25 cellular contexts compared by ENCODE assay signal in genomic region chr1:157181258-157181657, GRCh38. TPM values are rescaled to one million over a fixed set of nuclear protein-coding genes. Genes with fewer than 3 reads are reported as not detected.
A peak's percentile ranks its signal among the peaks of the same experiment; 100 is the strongest.
DNase-seq lines count a peak whose midpoint lies in the region; ATAC-seq and TF ChIP-seq lines count a peak whose summit lies in the region.
"Had no signal": no experiment of that assay in that cellular context is flagged by ENCODE, and none has a peak within 500 bp of the region (broad histone marks: within the 10 kb centered on the region; RNA-seq: fewer than 3 reads in every experiment).

No MANE protein-coding gene starts in this region.

- no peak overlapping the region for H3K9ac ChIP-seq in smooth muscle cell (ENCODE audit: low read depth)
- H3K9ac ChIP-seq: SK-N-SH had no signal

- intact Hi-C loops in natural killer cell (cut with micrococcal nuclease) = no loop called here

- no peak for ATAC-seq in natural killer cell treated with Interleukin-12 subunit alpha and Interleukin-12 subunit beta and Interleukin-15 and Interleukin-18, amount 100 ng/mL, for 72 hours
- ATAC-seq in natural killer cell = no peak
- peak; percentile 39 for ATAC-seq in GM21723 (IDR thresholded peaks at IDR 0.05; ENCODE audit: unreplicated experiment)
- ATAC-seq in activated naive CD8-positive, alpha-beta T cell treated with anti-CD3 and anti-CD28 coated beads, Interleukin-2, amount 50 U/mL, for 24 hours = no peak
- ATAC-seq: activated T-helper 17 cell treated with anti-CD3 and anti-CD28 coated beads, Interleukin-2, amount 50 U/mL, for 72 hours; sciatic nerve; upper lobe of right lung had no signal

- H3K4me3 ChIP-seq in smooth muscle cell = no peak overlapping the region
- H3K4me3 ChIP-seq: hepatocyte, left lung, upper lobe of right lung had no signal

- H3K4me2 ChIP-seq in smooth muscle cell = no peak overlapping the region
- H3K4me2 ChIP-seq: hepatocyte, SK-N-SH had no signal

- H3F3A ChIP-seq in smooth muscle cell (ENCODE audit: low read depth) = no peaks in the 10 kb centered on the region

- no peaks in the 10 kb centered on the region for H3K9me3 Mint-ChIP-seq in natural killer cell treated with Interleukin-12 subunit alpha and Interleukin-12 subunit beta and Interleukin-15 and Interleukin-18, amount 100 ng/mL, for 72 hours
- no peaks in the 10 kb centered on the region for H3K9me3 Mint-ChIP-seq in natural killer cell
- H3K9me3 Mint-ChIP-seq in activated naive CD8-positive, alpha-beta T cell treated with anti-CD3 and anti-CD28 coated beads, Interleukin-2, amount 50 U/mL, for 24 hours = no peaks in the 10 kb centered on the region
- H3K9me3 Mint-ChIP-seq: activated CD4-positive, alpha-beta T cell treated with anti-CD3 and anti-CD28 coated beads, Interleukin-2, amount 10 ng/mL, durations not matched to agents 7 days and 5 days; activated naive CD8-positive, alpha-beta T cell treated with anti-CD3 and anti-CD28 coated beads, Interleukin-2, amount 10 ng/mL, durations not matched to agents 7 days and 5 days; activated T-helper 17 cell treated with anti-CD3 and anti-CD28 coated beads, Interleukin-2, amount 50 U/mL, for 72 hours; mesothelial cell of epicardium; nephron had no signal

- no peaks in the 10 kb centered on the region for H3K9me3 ChIP-seq in smooth muscle cell (replicated peaks; ENCODE audit: low read depth)
- H3K9me3 ChIP-seq: Caco-2, left lung, SK-N-SH, upper lobe of right lung had no signal

- no peaks in the 10 kb centered on the region for H3K36me3 ChIP-seq in smooth muscle cell (ENCODE audit: low read depth)
- H3K36me3 ChIP-seq: left lung, upper lobe of right lung had no signal

- no peaks in the 10 kb centered on the region for H3K36me3 Mint-ChIP-seq in natural killer cell treated with Interleukin-12 subunit alpha and Interleukin-12 subunit beta and Interleukin-15 and Interleukin-18, amount 100 ng/mL, for 72 hours
- no peaks in the 10 kb centered on the region for H3K36me3 Mint-ChIP-seq in natural killer cell
- H3K36me3 Mint-ChIP-seq in activated naive CD8-positive, alpha-beta T cell treated with anti-CD3 and anti-CD28 coated beads, Interleukin-2, amount 50 U/mL, for 24 hours (ENCODE audit: low read depth) = no peaks in the 10 kb centered on the region
- H3K36me3 Mint-ChIP-seq: activated naive CD8-positive, alpha-beta T cell treated with anti-CD3 and anti-CD28 coated beads, Interleukin-2, amount 10 ng/mL, durations not matched to agents 7 days and 5 days; mesothelial cell of epicardium had no signal

- H3K27me3 Mint-ChIP-seq in natural killer cell treated with Interleukin-12 subunit alpha and Interleukin-12 subunit beta and Interleukin-15 and Interleukin-18, amount 100 ng/mL, for 72 hours = peaks cover 16 to 31% of the 10 kb centered on the region in 2 donors
- H3K27me3 Mint-ChIP-seq in natural killer cell (ENCODE audit: low read depth in 2 of 2) = peaks cover 0 to 19% of the 10 kb centered on the region in 2 donors
- H3K27me3 Mint-ChIP-seq in activated naive CD8-positive, alpha-beta T cell treated with anti-CD3 and anti-CD28 coated beads, Interleukin-2, amount 50 U/mL, for 24 hours = peaks cover 10% of the 10 kb centered on the region

- no peak overlapping the region for H3K27ac Mint-ChIP-seq in natural killer cell treated with Interleukin-12 subunit alpha and Interleukin-12 subunit beta and Interleukin-15 and Interleukin-18, amount 100 ng/mL, for 72 hours
- H3K27ac Mint-ChIP-seq in natural killer cell = no peak overlapping the region
- H3K27ac Mint-ChIP-seq in activated naive CD8-positive, alpha-beta T cell treated with anti-CD3 and anti-CD28 coated beads, Interleukin-2, amount 50 U/mL, for 24 hours = no peak overlapping the region
- H3K27ac Mint-ChIP-seq: activated CD4-positive, alpha-beta T cell treated with anti-CD3 and anti-CD28 coated beads, Interleukin-2, amount 10 ng/mL, durations not matched to agents 7 days and 5 days; activated naive CD8-positive, alpha-beta T cell treated with anti-CD3 and anti-CD28 coated beads, Interleukin-2, amount 10 ng/mL, durations not matched to agents 7 days and 5 days; activated T-helper 17 cell treated with anti-CD3 and anti-CD28 coated beads, Interleukin-2, amount 50 U/mL, for 72 hours; B cell; mesothelial cell of epicardium had no signal

- WGBS in smooth muscle cell (ENCODE audit: low lambda C conversion rate) = 78% methylated on average over 5 of the region's 5 CpGs

- H3K4me3 Mint-ChIP-seq in natural killer cell treated with Interleukin-12 subunit alpha and Interleukin-12 subunit beta and Interleukin-15 and Interleukin-18, amount 100 ng/mL, for 72 hours = no peak overlapping the region
- H3K4me3 Mint-ChIP-seq in natural killer cell = no peak overlapping the region
- H3K4me3 Mint-ChIP-seq in activated naive CD8-positive, alpha-beta T cell treated with anti-CD3 and anti-CD28 coated beads, Interleukin-2, amount 50 U/mL, for 24 hours = no peak overlapping the region
- H3K4me3 Mint-ChIP-seq: activated CD4-positive, alpha-beta T cell treated with anti-CD3 and anti-CD28 coated beads, Interleukin-2, amount 10 ng/mL, durations not matched to agents 7 days and 5 days; activated naive CD8-positive, alpha-beta T cell treated with anti-CD3 and anti-CD28 coated beads, Interleukin-2, amount 10 ng/mL, durations not matched to agents 7 days and 5 days; activated T-helper 17 cell treated with anti-CD3 and anti-CD28 coated beads, Interleukin-2, amount 50 U/mL, for 72 hours; B cell; mesothelial cell of epicardium; nephron had no signal

- no peaks in the 10 kb centered on the region for H3K79me2 ChIP-seq in smooth muscle cell (ENCODE audit: low read depth)
- H3K79me2 ChIP-seq: hepatocyte had no signal

- H2AFZ ChIP-seq in smooth muscle cell (ENCODE audit: low read depth) = no peak overlapping the region
- H2AFZ ChIP-seq: hepatocyte had no signal

- TF ChIP-seq CTCF in natural killer cell (IDR thresholded peaks at IDR 0.05) = no peak
- no peak for TF ChIP-seq CTCF in smooth muscle cell (IDR thresholded peaks at IDR 0.05; ENCODE audit: borderline replicate concordance, insufficient read depth, poor library complexity, severe bottlenecking)

- H3K27me3 ChIP-seq in smooth muscle cell (ENCODE audit: low read depth) = no peaks in the 10 kb centered on the region
- H3K27me3 ChIP-seq: hepatocyte, left lung, upper lobe of right lung had no signal

- no peak overlapping the region for H3K27ac ChIP-seq in smooth muscle cell (ENCODE audit: low read depth)
- H3K27ac ChIP-seq: hepatocyte, left lung, RWPE1, upper lobe of right lung, VCaP had no signal

- DNase-seq in natural killer cell treated with Interleukin-12 subunit alpha and Interleukin-12 subunit beta and Interleukin-15 and Interleukin-18, amount 100 ng/mL, for 72 hours (ENCODE audit: low spot score) = peak; percentile 48
- DNase-seq in natural killer cell = no peak
- peak; percentile 43 for DNase-seq in NAMALWA (ENCODE audit: low spot score)
- DNase-seq in smooth muscle cell (lab: John Stamatoyannopoulos, UW; ENCODE audit: unreplicated experiment) = no peak
- DNase-seq in dermis blood vessel endothelial cell = no peak
- DNase-seq in occipital lobe (lab: John Stamatoyannopoulos, UW) = no peak
- DNase-seq in activated naive CD8-positive, alpha-beta T cell treated with anti-CD3 and anti-CD28 coated beads, Interleukin-2, amount 50 U/mL, for 24 hours = no peak
- DNase-seq: activated CD4-positive, alpha-beta T cell treated with anti-CD3 and anti-CD28 coated beads, Interleukin-2, amount 10 ng/mL, durations not matched to agents 7 days and 5 days; activated naive CD8-positive, alpha-beta T cell treated with anti-CD3 and anti-CD28 coated beads, Interleukin-2, amount 10 ng/mL, durations not matched to agents 7 days and 5 days; Caco-2; foreskin fibroblast; left lung; NCI-H510A; SK-N-SH; T-helper 2 cell; upper lobe of right lung had no signal

- no peaks in the 10 kb centered on the region for H4K20me1 ChIP-seq in smooth muscle cell (ENCODE audit: low read depth)

- H3K4me1 Mint-ChIP-seq in natural killer cell treated with Interleukin-12 subunit alpha and Interleukin-12 subunit beta and Interleukin-15 and Interleukin-18, amount 100 ng/mL, for 72 hours (ENCODE audit: low read depth in 2 of 2) = no peaks in the 10 kb centered on the region
- H3K4me1 Mint-ChIP-seq in natural killer cell = no peaks in the 10 kb centered on the region
- H3K4me1 Mint-ChIP-seq in activated naive CD8-positive, alpha-beta T cell treated with anti-CD3 and anti-CD28 coated beads, Interleukin-2, amount 50 U/mL, for 24 hours = no peaks in the 10 kb centered on the region
- H3K4me1 Mint-ChIP-seq: activated CD4-positive, alpha-beta T cell treated with anti-CD3 and anti-CD28 coated beads, Interleukin-2, amount 10 ng/mL, durations not matched to agents 7 days and 5 days; activated T-helper 17 cell treated with anti-CD3 and anti-CD28 coated beads, Interleukin-2, amount 50 U/mL, for 72 hours had no signal

- no peaks in the 10 kb centered on the region for H3K4me1 ChIP-seq in smooth muscle cell (ENCODE audit: low read depth)
- H3K4me1 ChIP-seq: Caco-2, left lung, upper lobe of right lung had no signal

RNA-seq across cellular contexts. Expression of gene ETV3, which starts 43.1 kb away (rescaled TPM):
- 10 to 100 TPM; 45.8 to 63.0 TPM for total RNA-seq in natural killer cell treated with Interleukin-12 subunit alpha and Interleukin-12 subunit beta and Interleukin-15 and Interleukin-18, amount 100 ng/mL, for 72 hours
- 100 to 1,000 TPM in 1 of 3 donors, 10 to 100 TPM in 2; 58.3 to 101 (median 76.6) TPM for total RNA-seq in natural killer cell
- 33.2 and 46.7 TPM in 2 replicates for total RNA-seq in smooth muscle cell
- 11.4 and 15.4 TPM in 2 replicates for polyA plus RNA-seq in smooth muscle cell
- 17.2 and 19.1 TPM in 2 replicates for total RNA-seq in dermis blood vessel endothelial cell
- 16.5 TPM for total RNA-seq in occipital lobe

Comparison
In these comparisons a context has a peak if more than half of its experiments do, and no peak if none do; other contexts are left out.
1. DNase-seq: peak in natural killer cell treated with Interleukin-12 subunit alpha and Interleukin-12 subunit beta and Interleukin-15 and Interleukin-18, amount 100 ng/mL, for 72 hours (single experiment) and NAMALWA (single experiment); none in natural killer cell (single experiment), smooth muscle cell (single experiment), dermis blood vessel endothelial cell (single experiment), occipital lobe (single experiment) and activated naive CD8-positive, alpha-beta T cell treated with anti-CD3 and anti-CD28 coated beads, Interleukin-2, amount 50 U/mL, for 24 hours (single experiment).